25 cellular contexts compared by ENCODE assay signal in the genomic region with DNA sequence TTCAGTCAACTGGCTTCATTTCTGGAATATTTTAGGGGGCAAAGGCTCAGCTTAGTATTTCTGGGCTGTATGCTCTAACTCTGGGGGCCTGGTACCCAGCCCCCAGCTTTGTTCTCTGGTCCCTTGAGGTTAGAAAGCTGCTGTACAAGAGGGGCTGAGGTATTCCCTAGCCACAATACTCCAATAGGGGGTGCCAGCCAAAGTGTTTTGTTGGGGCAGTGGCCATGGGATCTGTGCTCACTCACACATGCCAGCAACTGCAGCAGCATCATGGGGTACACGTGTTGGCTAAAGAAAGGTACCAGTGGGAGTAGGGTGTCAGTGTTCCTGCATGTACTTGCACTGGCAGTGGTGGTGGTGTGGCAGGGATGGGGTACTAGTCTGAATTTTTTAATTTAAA.
"Had no signal": no experiment of that assay in that cellular context is flagged by ENCODE, and none has a peak within 500 bp of the region (broad histone marks: within the 10 kb centered on the region; RNA-seq: fewer than 3 reads in every experiment).

No MANE protein-coding gene starts in this region.

- H3K4me1 ChIP-seq: esophagus muscularis mucosa, foreskin keratinocyte, gastroesophageal sphincter, heart left ventricle, parathyroid adenoma, right lobe of liver, tibial nerve, upper lobe of left lung had no signal

- H3K4me3 ChIP-seq: dorsolateral prefrontal cortex, esophagus muscularis mucosa, gastroesophageal sphincter, heart left ventricle, hepatocyte, lung, mucosa of descending colon, right lobe of liver, thoracic aorta, tibial nerve, upper lobe of left lung had no signal

- FAIRE-seq: colon, endothelial cell of umbilical vein, keratinocyte, small intestine, urothelium cell line had no signal

- ATAC-seq: foreskin keratinocyte; gastroesophageal sphincter; heart left ventricle; left lobe of liver; mucosa of descending colon; natural killer cell treated with Interleukin-12 subunit alpha and Interleukin-12 subunit beta and Interleukin-15 and Interleukin-18, amount 100 ng/mL, for 72 hours; right lobe of liver; stimulated activated naive B cell treated with anti-CD40 and anti-IgM and Interleukin-4, amounts not matched to agents 10 μg/mL and 1 μg/mL and 100 μg/mL, for 72 hours had no signal

- H3K27me3 ChIP-seq: dorsolateral prefrontal cortex, esophagus muscularis mucosa, foreskin keratinocyte, gastroesophageal sphincter, heart left ventricle, hepatocyte, right lobe of liver, tibial nerve, upper lobe of left lung had no signal

- H3K36me3 ChIP-seq: esophagus muscularis mucosa, gastroesophageal sphincter, heart left ventricle, right lobe of liver, thoracic aorta, tibial nerve, upper lobe of left lung had no signal

- H2AFZ ChIP-seq: hepatocyte, parathyroid adenoma had no signal

- H3K9ac ChIP-seq: parathyroid adenoma had no signal

- H3K4me2 ChIP-seq: hepatocyte had no signal

- H3K79me2 ChIP-seq: hepatocyte, parathyroid adenoma had no signal

- H3K27ac ChIP-seq: dorsolateral prefrontal cortex, esophagus muscularis mucosa, foreskin keratinocyte, gastroesophageal sphincter, heart left ventricle, hepatocyte, parathyroid adenoma, right lobe of liver, thoracic aorta, tibial nerve, upper lobe of left lung had no signal

- DNase-seq: dorsolateral prefrontal cortex; effector CD4-positive, alpha-beta T cell; foreskin keratinocyte; heart left ventricle; mucosa of descending colon; naive B cell; right lobe of liver; small intestine; stimulated activated CD4-positive, alpha-beta T cell treated with anti-CD3 and anti-CD28 coated beads, Interleukin-15, amount 100 ng/mL, for 24 hours; stimulated activated CD4-positive, alpha-beta T cell treated with anti-CD3 and anti-CD28 coated beads, Interleukin-2, amount 100 ng/mL, for 48 hours; stimulated activated naive B cell treated with anti-CD40 and anti-IgM and Interleukin-4, amounts not matched to agents 10 μg/mL and 1 μg/mL and 100 μg/mL, for 72 hours; upper lobe of left lung had no signal

- H3K9me3 ChIP-seq: esophagus muscularis mucosa, gastroesophageal sphincter, mucosa of descending colon, right lobe of liver, upper lobe of left lung had no signal
